In the genomic region with DNA sequence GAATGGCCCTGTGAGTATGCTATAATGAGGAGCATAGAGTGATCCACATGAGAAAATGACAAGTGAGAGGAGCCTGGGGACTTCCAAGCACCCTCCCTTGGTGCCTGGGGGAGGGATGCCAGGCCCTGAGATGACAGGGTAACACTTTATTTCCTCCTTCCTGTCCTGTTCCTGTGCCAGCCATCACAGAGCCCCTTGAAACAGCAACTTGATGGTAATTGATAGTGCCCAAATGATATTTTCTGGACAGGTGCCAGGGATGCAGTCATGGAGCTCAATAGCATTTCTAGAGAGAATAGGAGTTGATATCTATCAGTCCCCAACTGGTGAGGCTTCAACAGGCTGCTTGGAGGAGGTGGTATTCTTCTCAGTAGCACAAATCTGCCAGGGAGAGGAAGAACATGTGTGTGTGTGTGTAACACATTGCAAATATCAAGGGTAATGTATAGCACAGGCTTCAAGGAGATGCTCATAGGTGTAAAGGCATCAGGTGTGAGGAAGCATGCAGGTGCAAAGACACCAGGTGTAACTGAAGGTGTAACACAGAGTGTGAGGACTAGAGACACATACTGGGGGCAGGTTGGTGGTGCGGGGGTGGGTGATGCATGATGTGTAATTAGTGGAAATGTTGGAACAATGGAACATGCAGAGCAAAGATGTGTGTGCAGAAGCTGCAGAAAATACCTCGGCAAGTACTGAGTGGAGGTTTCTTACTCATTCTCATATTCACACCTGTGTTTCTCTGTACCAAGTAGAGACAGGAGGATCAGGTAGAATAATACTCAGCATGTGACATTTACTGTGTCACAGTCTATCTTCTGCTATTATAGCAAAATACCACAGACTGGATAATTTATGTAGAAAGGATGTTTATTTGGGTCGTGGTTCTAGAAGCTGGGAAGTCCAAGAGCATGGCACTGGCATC, we compare ENCODE assay signal across 1 cellular context.
TF ChIP-seq lines count a peak whose summit lies in the region.

No MANE protein-coding gene starts in this region.

TF ChIP-seq in SK-N-SH treated with all-trans-retinoic acid at 6 μM for 48 hours, 23 proteins besides CTCF, POLR2A, EP300 and RAD21 (continued from another document):
- TF ChIP-seq, protein P1, sequence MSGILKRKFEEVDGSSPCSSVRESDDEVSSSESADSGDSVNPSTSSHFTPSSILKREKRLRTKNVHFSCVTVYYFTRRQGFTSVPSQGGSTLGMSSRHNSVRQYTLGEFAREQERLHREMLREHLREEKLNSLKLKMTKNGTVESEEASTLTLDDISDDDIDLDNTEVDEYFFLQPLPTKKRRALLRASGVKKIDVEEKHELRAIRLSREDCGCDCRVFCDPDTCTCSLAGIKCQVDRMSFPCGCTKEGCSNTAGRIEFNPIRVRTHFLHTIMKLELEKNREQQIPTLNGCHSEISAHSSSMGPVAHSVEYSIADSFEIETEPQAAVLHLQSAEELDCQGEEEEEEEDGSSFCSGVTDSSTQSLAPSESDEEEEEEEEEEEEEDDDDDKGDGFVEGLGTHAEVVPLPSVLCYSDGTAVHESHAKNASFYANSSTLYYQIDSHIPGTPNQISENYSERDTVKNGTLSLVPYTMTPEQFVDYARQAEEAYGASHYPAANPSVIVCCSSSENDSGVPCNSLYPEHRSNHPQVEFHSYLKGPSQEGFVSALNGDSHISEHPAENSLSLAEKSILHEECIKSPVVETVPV (CRISPR knock-in tag; IDR thresholded peaks at IDR 0.05): no peak
- TF ChIP-seq POU6F1 (CRISPR knock-in tag; IDR thresholded peaks at IDR 0.05; ENCODE audit: borderline replicate concordance, low read depth) (no peak), TSHZ2 (CRISPR knock-in tag; IDR thresholded peaks at IDR 0.05) (no peak), OSR1 (CRISPR knock-in tag; IDR thresholded peaks at IDR 0.05) (no peak), ISL1 (CRISPR knock-in tag; IDR thresholded peaks at IDR 0.05) (no peak), PPARA (CRISPR knock-in tag; IDR thresholded peaks at IDR 0.05; ENCODE audit: borderline replicate concordance) (no peak), ZFP3 (CRISPR knock-in tag; IDR thresholded peaks at IDR 0.05) (no peak), PATZ1 (CRISPR knock-in tag; IDR thresholded peaks at IDR 0.05; ENCODE audit: borderline replicate concordance) (no peak), ESRRG (CRISPR knock-in tag; IDR thresholded peaks at IDR 0.05) (no peak), BACH2 (CRISPR knock-in tag; IDR thresholded peaks at IDR 0.05; ENCODE audit: borderline replicate concordance) (no peak), ZFP30 (CRISPR knock-in tag; IDR thresholded peaks at IDR 0.05) (no peak)
- TF ChIP-seq, protein P2, sequence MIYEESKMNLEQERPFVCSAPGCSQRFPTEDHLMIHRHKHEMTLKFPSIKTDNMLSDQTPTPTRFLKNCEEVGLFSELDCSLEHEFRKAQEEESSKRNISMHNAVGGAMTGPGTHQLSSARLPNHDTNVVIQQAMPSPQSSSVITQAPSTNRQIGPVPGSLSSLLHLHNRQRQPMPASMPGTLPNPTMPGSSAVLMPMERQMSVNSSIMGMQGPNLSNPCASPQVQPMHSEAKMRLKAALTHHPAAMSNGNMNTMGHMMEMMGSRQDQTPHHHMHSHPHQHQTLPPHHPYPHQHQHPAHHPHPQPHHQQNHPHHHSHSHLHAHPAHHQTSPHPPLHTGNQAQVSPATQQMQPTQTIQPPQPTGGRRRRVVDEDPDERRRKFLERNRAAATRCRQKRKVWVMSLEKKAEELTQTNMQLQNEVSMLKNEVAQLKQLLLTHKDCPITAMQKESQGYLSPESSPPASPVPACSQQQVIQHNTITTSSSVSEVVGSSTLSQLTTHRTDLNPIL (CRISPR knock-in tag; IDR thresholded peaks at IDR 0.05; ENCODE audit: low read depth): no peak
